Comparison of ENCODE assay signal across 25 cellular contexts in genomic region chr22:17648564-17648963, GRCh38.
"Had no signal": no experiment of that assay in that cellular context is flagged by ENCODE, and none has a peak within 500 bp of the region (broad histone marks: within the 10 kb centered on the region; RNA-seq: fewer than 3 reads in every experiment).

No MANE protein-coding gene starts in this region.

- H3K27me3 ChIP-seq: adrenal gland, ascending aorta, colonic mucosa, dorsolateral prefrontal cortex, gastroesophageal sphincter, sigmoid colon, testis had no signal

- H3K4me2 ChIP-seq: smooth muscle cell had no signal

- H3K36me3 ChIP-seq: adrenal gland, colonic mucosa had no signal

- H3K4me1 ChIP-seq: adrenal gland, ascending aorta, colonic mucosa, gastroesophageal sphincter, sigmoid colon, testis had no signal

- DNase-seq: activated CD4-positive, alpha-beta T cell treated with anti-CD3 and anti-CD28 coated beads, Interleukin-2, amount 50 U/mL, for 4 hours; activated CD8-positive, alpha-beta memory T cell treated with anti-CD3 and anti-CD28 coated beads for 24 hours; activated CD8-positive, alpha-beta memory T cell treated with anti-CD3 and anti-CD28 coated beads, Interleukin-2, amount 50 U/mL, for 4 hours; activated T-cell treated with anti-CD3 and anti-CD28 coated beads, Interleukin-2, amount 50 U/mL, for 24 hours; colonic mucosa; dorsolateral prefrontal cortex; endodermal cell; head of caudate nucleus; left ventricle myocardium superior; mammary epithelial cell; natural killer cell; retina; sigmoid colon; stimulated activated CD4-positive, alpha-beta T cell treated with anti-CD3 and anti-CD28 coated beads, Interleukin-15, amount 100 ng/mL, for 24 hours; testis; trophoblast cell had no signal

- H3K9me3 ChIP-seq: adrenal gland, ascending aorta, colonic mucosa, gastroesophageal sphincter, sigmoid colon, testis had no signal

- H3K27ac ChIP-seq: adrenal gland, ascending aorta, colonic mucosa, dorsolateral prefrontal cortex, gastroesophageal sphincter, sigmoid colon, testis had no signal

- H3K4me3 ChIP-seq: adrenal gland, ascending aorta, colonic mucosa, dorsolateral prefrontal cortex, gastroesophageal sphincter, sigmoid colon, smooth muscle cell, testis had no signal

- ATAC-seq: activated naive CD4-positive, alpha-beta T cell treated with anti-CD3 and anti-CD28 coated beads, Interleukin-2, amount 50 U/mL, for 72 hours; activated T-helper 17 cell treated with anti-CD3 and anti-CD28 coated beads, Interleukin-2, amount 50 U/mL, for 72 hours; gastroesophageal sphincter; left ventricle myocardium superior; natural killer cell; stimulated activated memory B cell treated with anti-CD40 and anti-IgM and Interleukin-4, amounts not matched to agents 10 μg/mL and 1 μg/mL and 100 μg/mL, for 72 hours had no signal

- FAIRE-seq: islet of Langerhans, TTC549 had no signal
